18 cellular contexts compared by ENCODE assay signal in the genomic region with DNA sequence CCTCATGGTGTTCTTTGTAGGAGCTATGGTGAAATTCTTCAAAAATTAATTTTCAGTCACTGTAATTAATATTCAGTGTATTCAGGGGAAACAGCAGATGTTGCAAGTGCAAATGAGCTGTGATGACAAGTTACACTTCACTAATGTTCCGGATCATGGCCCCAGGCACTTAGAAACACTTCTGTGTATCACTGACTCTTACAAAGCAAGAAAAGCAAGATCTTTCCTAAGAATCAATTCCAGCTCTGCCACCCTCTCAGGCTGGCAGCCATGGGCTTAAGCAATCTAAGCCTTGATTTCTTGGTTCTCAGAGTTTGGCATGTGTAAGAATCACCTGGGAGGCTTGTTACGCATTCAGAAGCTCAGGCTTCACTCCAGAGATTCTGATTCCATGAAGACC.
"Had no signal": no experiment of that assay in that cellular context is flagged by ENCODE, and none has a peak within 500 bp of the region (broad histone marks: within the 10 kb centered on the region; RNA-seq: fewer than 3 reads in every experiment).

No MANE protein-coding gene starts in this region.

- H3K4me3 ChIP-seq: ascending aorta, prostate gland, transverse colon had no signal

- H3K36me3 ChIP-seq: ascending aorta, prostate gland, transverse colon, WERI-Rb-1 had no signal

- H3K4me3 Mint-ChIP-seq: activated naive CD4-positive, alpha-beta T cell treated with anti-CD3 and anti-CD28 coated beads, Interleukin-2, amount 50 U/mL, for 24 hours; naive thymus-derived CD8-positive, alpha-beta T cell had no signal

- H3K9me3 ChIP-seq: ascending aorta, prostate gland, transverse colon had no signal

- H3K27ac Mint-ChIP-seq: activated naive CD4-positive, alpha-beta T cell treated with anti-CD3 and anti-CD28 coated beads, Interleukin-2, amount 50 U/mL, for 24 hours had no signal

- DNase-seq: activated CD4-positive, alpha-beta T cell treated with anti-CD3 and anti-CD28 coated beads for 1 hour; activated CD8-positive, alpha-beta memory T cell treated with anti-CD3 and anti-CD28 coated beads for 24 hours; activated CD8-positive, alpha-beta memory T cell treated with anti-CD3 and anti-CD28 coated beads, Interleukin-2, amount 50 U/mL, for 48 hours; activated gamma-delta T cell; activated T-cell treated with anti-CD3 and anti-CD28 coated beads, Interleukin-2, amount 50 U/mL, for 48 hours; effector CD4-positive, alpha-beta T cell; hypothalamus; naive thymus-derived CD8-positive, alpha-beta T cell; right cardiac atrium; stimulated activated CD4-positive, alpha-beta T cell treated with anti-CD3 and anti-CD28 coated beads, Interleukin-2, amount 100 ng/mL, for 24 hours; stimulated activated naive CD4-positive, alpha-beta T cell treated with Interleukin-2 at 50 U/mL for 16 hours; transverse colon; WERI-Rb-1 had no signal

- H3K27me3 Mint-ChIP-seq: activated naive CD4-positive, alpha-beta T cell treated with anti-CD3 and anti-CD28 coated beads, Interleukin-2, amount 50 U/mL, for 24 hours; naive thymus-derived CD8-positive, alpha-beta T cell had no signal

- FAIRE-seq: endothelial cell of umbilical vein, frontal cortex had no signal

- H3K36me3 Mint-ChIP-seq: activated naive CD4-positive, alpha-beta T cell treated with anti-CD3 and anti-CD28 coated beads, Interleukin-2, amount 50 U/mL, for 24 hours; naive thymus-derived CD8-positive, alpha-beta T cell had no signal

- ATAC-seq: naive thymus-derived CD8-positive, alpha-beta T cell; right cardiac atrium had no signal

- H3K27me3 ChIP-seq: ascending aorta, transverse colon had no signal

- H3K9me3 Mint-ChIP-seq: activated naive CD4-positive, alpha-beta T cell treated with anti-CD3 and anti-CD28 coated beads, Interleukin-2, amount 50 U/mL, for 24 hours; naive thymus-derived CD8-positive, alpha-beta T cell had no signal

- H3K27ac ChIP-seq: ascending aorta, prostate gland, transverse colon, WERI-Rb-1 had no signal

- H3K4me1 ChIP-seq: ascending aorta, prostate gland, transverse colon had no signal
